In genomic region chr11:1793091-1793490, GRCh38 we compare ENCODE assay signal across 19 cellular contexts. TPM values are rescaled to one million over a fixed set of nuclear protein-coding genes. Genes with fewer than 3 reads are reported as not detected.
"Had no signal": no experiment of that assay in that cellular context is flagged by ENCODE, and none has a peak within 500 bp of the region (broad histone marks: within the 10 kb centered on the region; RNA-seq: fewer than 3 reads in every experiment).

No MANE protein-coding gene starts in this region.

- H3K4me3 ChIP-seq: lung, prostate gland, right lobe of liver, testis had no signal

- H3K27ac Mint-ChIP-seq: activated CD4-positive, alpha-beta T cell treated with anti-CD3 and anti-CD28 coated beads, Interleukin-2, amount 10 ng/mL, durations not matched to agents 7 days and 5 days had no signal

- DNase-seq: activated CD4-positive, alpha-beta T cell treated with anti-CD3 and anti-CD28 coated beads, Interleukin-2, amount 10 ng/mL, durations not matched to agents 7 days and 5 days; activated CD4-positive, CD25-positive, alpha-beta regulatory T cell; activated gamma-delta T cell treated with Interleukin-2 at 50 U/mL for 16 hours; activated T-cell treated with anti-CD3 and anti-CD28 coated beads, Interleukin-2, amount 50 U/mL, for 4 hours; central memory CD4-positive, alpha-beta T cell; effector memory CD4-positive, alpha-beta T cell; glutamatergic neuron; left colon; naive B cell; nucleus accumbens; right lobe of liver; stimulated activated CD4-positive, alpha-beta T cell treated with anti-CD3 and anti-CD28 coated beads, Interleukin-12 subunit alpha, Interleukin-12 subunit beta, amount 100 ng/mL, for 4 hours; testis had no signal

- H3K4me1 ChIP-seq: prostate gland, right lobe of liver, testis had no signal

- H3K27ac ChIP-seq: prostate gland, right lobe of liver, testis had no signal

- H3K36me3 ChIP-seq: prostate gland, right lobe of liver had no signal

- ATAC-seq: activated T-cell treated with anti-CD3 and anti-CD28 coated beads, Interleukin-2, amount 50 U/mL, for 4 hours; left colon; right lobe of liver had no signal

- H3K27me3 ChIP-seq: right lobe of liver, testis had no signal

- H3K4me3 Mint-ChIP-seq: activated CD4-positive, alpha-beta T cell treated with anti-CD3 and anti-CD28 coated beads, Interleukin-2, amount 10 ng/mL, durations not matched to agents 7 days and 5 days had no signal

- H3K9me3 Mint-ChIP-seq: stimulated activated naive CD8-positive, alpha-beta T cell treated with anti-CD3 and anti-CD28 coated beads, Interleukin-15, Interleukin-2, amounts not matched to agents 100 ng/mL and 50 ng/mL, for 24 hours had no signal

- H3K9me3 ChIP-seq: prostate gland, right lobe of liver, testis had no signal

- H3K36me3 Mint-ChIP-seq: naive B cell had no signal

RNA-seq across cellular contexts. Expression of gene SYT8, which starts 41.7 kb away (rescaled TPM):
- total RNA-seq: activated CD4-positive, alpha-beta T cell treated with anti-CD3 and anti-CD28 coated beads, Interleukin-2, amount 10 ng/mL, durations not matched to agents 7 days and 5 days; activated T-cell treated with anti-CD3 and anti-CD28 coated beads, Interleukin-2, amount 50 U/mL, for 4 hours; fibroblast of villous mesenchyme; T-helper 2 cell treated with Interferon-gamma antibody and Interleukin-4, amounts not matched to agents 100 ng/mL and 5 ng/mL, for 36 hours had no signal

RNA-seq across cellular contexts. Expression of gene IFITM10, which starts 42.7 kb away (rescaled TPM):
- total RNA-seq: epithelial cell of proximal tubule had no signal

RNA-seq across cellular contexts. Expression of gene TNNI2, which starts 45.7 kb away (rescaled TPM):
- total RNA-seq: activated CD4-positive, alpha-beta T cell treated with anti-CD3 and anti-CD28 coated beads, Interleukin-2, amount 10 ng/mL, durations not matched to agents 7 days and 5 days; activated T-cell treated with anti-CD3 and anti-CD28 coated beads, Interleukin-2, amount 50 U/mL, for 4 hours; epithelial cell of proximal tubule; fibroblast of villous mesenchyme; testis had no signal

RNA-seq across cellular contexts. Expression of gene LSP1, which starts 59.8 kb away (rescaled TPM):
- total RNA-seq: epithelial cell of proximal tubule, fibroblast of villous mesenchyme had no signal
